Comparison of ENCODE assay signal across 8 cellular contexts in the genomic region with DNA sequence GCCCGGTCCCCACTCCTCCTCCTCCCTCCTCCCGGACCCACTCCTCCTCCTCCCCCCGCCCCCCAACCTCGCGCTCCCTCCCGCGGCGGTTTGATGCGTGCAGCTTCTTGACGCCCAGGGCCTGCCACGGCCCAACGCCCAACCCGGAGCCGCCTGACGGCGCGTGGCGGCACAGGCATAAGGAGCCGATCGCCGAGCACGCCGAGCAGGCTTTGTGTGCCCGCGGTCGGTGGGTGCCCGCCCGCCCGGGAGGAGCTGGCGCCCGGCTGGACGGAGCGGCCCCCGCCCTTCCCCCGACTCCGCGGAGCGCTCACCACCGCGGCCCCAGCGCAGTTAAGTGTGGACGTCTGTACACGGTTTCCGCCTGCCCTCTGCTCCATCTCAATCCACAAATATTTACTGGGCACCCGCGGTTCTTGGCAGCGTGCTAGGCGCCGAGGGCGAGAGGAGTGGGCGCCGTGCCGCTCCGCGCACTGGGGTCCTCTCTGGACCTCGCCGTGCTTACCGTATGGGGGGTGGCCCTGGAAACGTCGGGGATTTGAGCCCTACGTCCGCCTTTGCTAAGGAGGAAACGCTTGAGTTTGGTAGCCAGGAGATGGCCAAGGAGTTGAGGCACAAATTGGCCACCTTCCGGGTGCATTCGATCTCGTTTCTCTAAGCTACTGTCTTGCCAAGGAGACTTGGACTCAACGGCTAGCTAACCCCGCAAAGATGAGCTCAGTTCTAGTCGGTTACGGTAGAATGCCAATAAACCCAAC. TPM values are rescaled to one million over a fixed set of nuclear protein-coding genes. Genes with fewer than 3 reads are reported as not detected.
DNase-seq lines count a peak whose midpoint lies in the region; FAIRE-seq and TF ChIP-seq lines count a peak whose summit lies in the region.

No MANE protein-coding gene starts in this region.

- H3K27me3 Mint-ChIP-seq in stimulated activated naive CD8-positive, alpha-beta T cell treated with anti-CD3 and anti-CD28 coated beads, Interleukin-15, Interleukin-2, amounts not matched to agents 100 ng/mL and 50 ng/mL, for 24 hours: no peaks in the 10 kb centered on the region

- peaks cover 43% of the 10 kb centered on the region for H3K4me1 Mint-ChIP-seq in stimulated activated naive CD8-positive, alpha-beta T cell treated with anti-CD3 and anti-CD28 coated beads, Interleukin-15, Interleukin-2, amounts not matched to agents 100 ng/mL and 50 ng/mL, for 24 hours (ENCODE audit: low read depth)

- H3K4me2 ChIP-seq in MM.1S (ENCODE audit: low read depth, low read length): peak overlapping the region; percentile 87
- H3K4me2 ChIP-seq in neural cell (ENCODE audit: low read length): peak overlapping the region; percentile 35

- peak; percentile 59 for TF ChIP-seq EP300 in neural cell (conservative IDR thresholded peaks at IDR 0.05; ENCODE audit: poor library complexity, severe bottlenecking)

- peak; percentile 96 for DNase-seq in EH (ENCODE audit: low read depth)
- peak; percentile 92 for DNase-seq in H54 (ENCODE audit: insufficient read length, low spot score)
- DNase-seq in MM.1S: peak; percentile 99
- DNase-seq in SHP77 treated with DMSO at 0.1 percent for 48 hours (lab: John Stamatoyannopoulos, UW): peak; percentile 93
- DNase-seq in activated gamma-delta T cell treated with Interleukin-2 at 50 U/mL for 16 hours: peak; percentile 97
- DNase-seq in fibroblast of villous mesenchyme (ENCODE audit: low read depth): peak; percentile 97

- peak overlapping the region; percentile 85 for H3K9ac ChIP-seq in MM.1S (ENCODE audit: low read length)
- peak overlapping the region; percentile 94 for H3K9ac ChIP-seq in neural cell (ENCODE audit: low read length)

- peak overlapping the region; percentile 94 for H3K27ac Mint-ChIP-seq in stimulated activated naive CD8-positive, alpha-beta T cell treated with anti-CD3 and anti-CD28 coated beads, Interleukin-15, Interleukin-2, amounts not matched to agents 100 ng/mL and 50 ng/mL, for 24 hours

- no peaks in the 10 kb centered on the region for H3K9me3 Mint-ChIP-seq in stimulated activated naive CD8-positive, alpha-beta T cell treated with anti-CD3 and anti-CD28 coated beads, Interleukin-15, Interleukin-2, amounts not matched to agents 100 ng/mL and 50 ng/mL, for 24 hours

- H3K27ac ChIP-seq in MM.1S (ENCODE audit: low read length) (peak overlapping the region; percentile 47; the same call in 1 of the 2 replicates), neural cell (ENCODE audit: low read length) (peak overlapping the region; percentile 88)

- H3K36me3 ChIP-seq in MM.1S (replicated peaks; ENCODE audit: insufficient read depth, low read length) (no peaks in the 10 kb centered on the region), neural cell (ENCODE audit: insufficient read depth, low read length) (no peaks in the 10 kb centered on the region)

- H3K27me3 ChIP-seq in MM.1S (replicated peaks; ENCODE audit: insufficient read depth, low read length) (no peaks in the 10 kb centered on the region), neural cell (ENCODE audit: insufficient read depth, low read depth, low read length) (no peaks in the 10 kb centered on the region)

- no peaks in the 10 kb centered on the region for H3K9me2 ChIP-seq in MM.1S (replicated peaks; ENCODE audit: insufficient read depth, low read length)
- no peaks in the 10 kb centered on the region for H3K9me2 ChIP-seq in neural cell (ENCODE audit: insufficient read depth, low read length)

- peak; percentile 72 for TF ChIP-seq POLR2A in H54 (IDR thresholded peaks at IDR 0.05; ENCODE audit: low read depth, low read length)

- H4K20me1 ChIP-seq in MM.1S (ENCODE audit: insufficient read depth, low read length) (no peaks in the 10 kb centered on the region), neural cell (ENCODE audit: insufficient read depth) (no peaks in the 10 kb centered on the region)

- peak; percentile 28 for TF ChIP-seq RAD21 in neural cell (conservative IDR thresholded peaks at IDR 0.05)

- H3K9me3 ChIP-seq in MM.1S (replicated peaks; ENCODE audit: insufficient read depth, low read length) (no peaks in the 10 kb centered on the region), neural cell (ENCODE audit: low read length) (no peaks in the 10 kb centered on the region)

- H3K79me2 ChIP-seq in MM.1S (ENCODE audit: low read length): peaks cover 60% of the 10 kb centered on the region
- peaks cover 57% of the 10 kb centered on the region for H3K79me2 ChIP-seq in neural cell (replicated peaks; ENCODE audit: insufficient read depth, low read length)

- H3K4me3 ChIP-seq in MM.1S (ENCODE audit: low read length) (peak overlapping the region; percentile 94), fibroblast of villous mesenchyme (ENCODE audit: low read depth, low read length) (peak overlapping the region; percentile 87), neural cell (ENCODE audit: low read length) (peak overlapping the region; percentile 89)

- H3K36me3 Mint-ChIP-seq in stimulated activated naive CD8-positive, alpha-beta T cell treated with anti-CD3 and anti-CD28 coated beads, Interleukin-15, Interleukin-2, amounts not matched to agents 100 ng/mL and 50 ng/mL, for 24 hours (ENCODE audit: low read depth): peaks cover 32% of the 10 kb centered on the region

- peak overlapping the region; percentile 97 for H3K4me3 Mint-ChIP-seq in stimulated activated naive CD8-positive, alpha-beta T cell treated with anti-CD3 and anti-CD28 coated beads, Interleukin-15, Interleukin-2, amounts not matched to agents 100 ng/mL and 50 ng/mL, for 24 hours

- peak overlapping the region; percentile 91 for H2AFZ ChIP-seq in MM.1S (ENCODE audit: low read length)
- H2AFZ ChIP-seq in neural cell (ENCODE audit: low read depth, low read length): peak overlapping the region; percentile 31

- TF ChIP-seq CTCF in MM.1S (IDR thresholded peaks at IDR 0.05; ENCODE audit: low read length) (no peak), fibroblast of villous mesenchyme (IDR thresholded peaks at IDR 0.05; ENCODE audit: insufficient read depth, low read depth, low read length) (no peak), neural cell (IDR thresholded peaks at IDR 0.05; ENCODE audit: poor library complexity, severe bottlenecking) (no peak)

- no peak for FAIRE-seq in H54 (lab: Jason Lieb, UNC)

- peaks cover 32% of the 10 kb centered on the region for H3K4me1 ChIP-seq in MM.1S (ENCODE audit: low read length)

- peaks cover 32% of the 10 kb centered on the region for H3F3A ChIP-seq in MM.1S (ENCODE audit: insufficient read depth, low read length)
- no peaks in the 10 kb centered on the region for H3F3A ChIP-seq in neural cell (ENCODE audit: insufficient read depth, low read length, poor library complexity, severe bottlenecking)

TF ChIP-seq in neural cell, 6 proteins besides CTCF, POLR2A, EP300 and RAD21:
- TF ChIP-seq MXI1 (conservative IDR thresholded peaks at IDR 0.05; ENCODE audit: poor library complexity, severe bottlenecking) (peak; percentile 91), EZH2 (IDR thresholded peaks at IDR 0.05; ENCODE audit: borderline replicate concordance, insufficient read depth, low read length, poor library complexity, severe bottlenecking) (no peak), REST (IDR thresholded peaks at IDR 0.05; ENCODE audit: borderline replicate concordance) (peak; percentile 89), TAF1 (IDR thresholded peaks at IDR 0.05; ENCODE audit: low read depth) (peak; percentile 61), SMC3 (conservative IDR thresholded peaks at IDR 0.05; ENCODE audit: poor library complexity) (no peak), POLR2AphosphoS5 (IDR thresholded peaks at IDR 0.05) (peak; percentile 90)

RNA-seq across cellular contexts. Expression of gene HDGF, which starts 0.4 kb away (rescaled TPM):
- 196 and 197 TPM in 2 replicates for total RNA-seq in fibroblast of villous mesenchyme
- polyA plus RNA-seq in neural cell: 138 and 146 TPM in 2 replicates
- polyA minus RNA-seq in neural cell: 66.2 and 73.5 TPM in 2 replicates

RNA-seq across cellular contexts. Expression of gene MRPL24, which starts 11.0 kb away (rescaled TPM):
- 21.6 and 26.1 TPM in 2 replicates for total RNA-seq in fibroblast of villous mesenchyme
- 34.4 and 56.5 TPM in 2 replicates for polyA plus RNA-seq in neural cell
- 7.9 and 9.3 TPM in 2 replicates for polyA minus RNA-seq in neural cell

RNA-seq across cellular contexts. Expression of gene PRCC, which starts 15.4 kb away (rescaled TPM):
- total RNA-seq in fibroblast of villous mesenchyme: 19.0 TPM in 2 replicates
- 17.5 and 23.3 TPM in 2 replicates for polyA plus RNA-seq in neural cell
- polyA minus RNA-seq in neural cell: 22.9 and 25.6 TPM in 2 replicates

RNA-seq across cellular contexts. Expression of gene ISG20L2, which starts 23.3 kb away (rescaled TPM):
- 17.4 and 22.9 TPM in 2 replicates for total RNA-seq in fibroblast of villous mesenchyme
- 8.5 and 13.1 TPM in 2 replicates for polyA plus RNA-seq in neural cell
- polyA minus RNA-seq in neural cell: 17.9 and 19.5 TPM in 2 replicates

RNA-seq across cellular contexts. Expression of gene METTL25B, which starts 23.6 kb away (rescaled TPM):
- 9.0 and 12.5 TPM in 2 replicates for total RNA-seq in fibroblast of villous mesenchyme
- 11.9 and 13.1 TPM in 2 replicates for polyA plus RNA-seq in neural cell
- polyA minus RNA-seq in neural cell: 7.1 and 8.1 TPM in 2 replicates

Comparison
In these comparisons a context has a peak if more than half of its experiments do, and no peak if none do; other contexts are left out.
1. Peak in every context shown above with its lines: DNase-seq, H3K4me3 ChIP-seq and H3K27ac ChIP-seq.